Comparison of ENCODE assay signal across 20 cellular contexts in genomic region chr10:113562693-113563092, GRCh38. TPM values are rescaled to one million over a fixed set of nuclear protein-coding genes. Genes with fewer than 3 reads are reported as not detected.
DNase-seq lines count a peak whose midpoint lies in the region; ATAC-seq and TF ChIP-seq lines count a peak whose summit lies in the region.
"Had no signal": no experiment of that assay in that cellular context is flagged by ENCODE, and none has a peak within 500 bp of the region (broad histone marks: within the 10 kb centered on the region; RNA-seq: fewer than 3 reads in every experiment).

No MANE protein-coding gene starts in this region.

- DNase-seq in SK-N-SH, result no peak
- DNase-seq in OCI-LY7 (ENCODE audit: low spot score), result no peak
- DNase-seq in UCSD-AML1 (lab: John Stamatoyannopoulos, UW; ENCODE audit: unreplicated experiment), result no peak
- DNase-seq in brain microvascular endothelial cell, result no peak
- DNase-seq: NCI-H1092, SIG-M5 had no signal

- in situ Hi-C loops in brain microvascular endothelial cell (cut with HindIII; ENCODE audit: low pct_ligation_motif_present, low sequenced_read_pairs), result no loop called here

- H3K36me3 ChIP-seq in SK-N-SH (replicated peaks in 1 of 2; ENCODE audit: control insufficient read depth in 1 of 2, insufficient read depth in 2 of 2, low read length in 1 of 2), result no peaks in the 10 kb centered on the region
- no peaks in the 10 kb centered on the region for H3K36me3 ChIP-seq in OCI-LY7 (ENCODE audit: insufficient read depth, low read length)
- H3K36me3 ChIP-seq in liver (ENCODE audit: control insufficient read depth in 4 of 4, insufficient read depth in 3 of 4, low read depth in 1 of 4, low read length in 3 of 4), result peaks cover under 1 to 7% (median 4%) of the 10 kb centered on the region in 4 donors
- H3K36me3 ChIP-seq in subcutaneous abdominal adipose tissue (ENCODE audit: control insufficient read depth in 5 of 5, insufficient read depth in 5 of 5, low read length in 5 of 5), result no peaks in the 10 kb centered on the region
- H3K36me3 ChIP-seq in brain microvascular endothelial cell (replicated peaks), result no peaks in the 10 kb centered on the region
- H3K36me3 ChIP-seq: left lung, vagina had no signal

- TF ChIP-seq CTCF in SK-N-SH (IDR thresholded peaks at IDR 0.05) (no peak), OCI-LY7 (conservative IDR thresholded peaks at IDR 0.05; ENCODE audit: low read length) (no peak), liver (IDR thresholded peaks at IDR 0.05; ENCODE audit: low read depth, low read length, missing input control) (no peak), brain microvascular endothelial cell (IDR thresholded peaks at IDR 0.05; ENCODE audit: low read depth, low read length, missing control alignments) (no peak)

- H3K9me3 ChIP-seq in SK-N-SH (no peaks in the 10 kb centered on the region), OCI-LY7 (ENCODE audit: low read length) (no peaks in the 10 kb centered on the region), liver (ENCODE audit: control insufficient read depth in 4 of 4, low read length in 3 of 4) (no peaks in the 10 kb centered on the region), subcutaneous abdominal adipose tissue (ENCODE audit: control insufficient read depth in 5 of 5, low read length in 5 of 5) (no peaks in the 10 kb centered on the region)
- H3K9me3 ChIP-seq: left lung, vagina had no signal

- H3K4me2 ChIP-seq in SK-N-SH (no peak overlapping the region), OCI-LY7 (ENCODE audit: low read length) (no peak overlapping the region)

- peak overlapping the region; percentile 60 for H2AFZ ChIP-seq in SK-N-SH (ENCODE audit: low read depth)
- H2AFZ ChIP-seq in OCI-LY7 (ENCODE audit: low read length), result peak overlapping the region; percentile 47; the same call in 1 of the 2 replicates

- H3K79me2 ChIP-seq in SK-N-SH (ENCODE audit: insufficient read depth) (no peaks in the 10 kb centered on the region), OCI-LY7 (ENCODE audit: insufficient read depth, low read depth, low read length) (no peaks in the 10 kb centered on the region)

- no peak overlapping the region for H3K9ac ChIP-seq in SK-N-SH
- H3K9ac ChIP-seq in liver (ENCODE audit: low read depth in 1 of 2, low read length in 2 of 2), result peak overlapping the region in 1 of 2 donors; percentile 24
- peak overlapping the region in 1 of 5 donors; percentile 25 for H3K9ac ChIP-seq in subcutaneous abdominal adipose tissue (ENCODE audit: low read length in 5 of 5)

- TF ChIP-seq RAD21 in SK-N-SH (IDR thresholded peaks at IDR 0.05; ENCODE audit: low read length) (no peak), liver (IDR thresholded peaks at IDR 0.05) (no peak)

- H3F3A ChIP-seq in SK-N-SH (replicated peaks; ENCODE audit: insufficient read depth), result no peaks in the 10 kb centered on the region

- CTCF ChIA-PET in SK-N-SH (lab: Yijun Ruan, JAX) (interaction anchor here (0.6 to 5.3 kb wide), 28 partner anchors 8 to 1090 kb away, joined by 3 to 48 read pairs (median 4); no protein-coding TSS in a partner anchor), OCI-LY7 (lab: Charles Lee; ENCODE audit: unreplicated experiment) (no interaction called here)

- POLR2A ChIA-PET in SK-N-SH (lab: Yijun Ruan, JAX) (no interaction called here), OCI-LY7 (lab: Charles Lee) (no interaction called here)

- H3K4me1 ChIP-seq in SK-N-SH (ENCODE audit: control insufficient read depth in 1 of 2, insufficient read depth in 2 of 2, low read depth in 1 of 2, low read length in 1 of 2), result peaks cover 0 to 4% of the 10 kb centered on the region in 2 experiments; a peak in 2 of 4 replicates
- no peaks in the 10 kb centered on the region for H3K4me1 ChIP-seq in OCI-LY7 (ENCODE audit: insufficient read depth, low read length, poor library complexity, severe bottlenecking)
- H3K4me1 ChIP-seq in liver (ENCODE audit: control insufficient read depth in 4 of 4, insufficient read depth in 4 of 4, low read length in 3 of 4), result peaks cover 15 to 96% (median 86%) of the 10 kb centered on the region in 4 donors
- H3K4me1 ChIP-seq in subcutaneous abdominal adipose tissue (ENCODE audit: control insufficient read depth in 5 of 5, insufficient read depth in 5 of 5, low read length in 5 of 5), result peaks cover 0 to 19% (median 8%) of the 10 kb centered on the region in 5 donors

- H4K20me1 ChIP-seq in SK-N-SH (ENCODE audit: insufficient read depth), result no peaks in the 10 kb centered on the region
- no peaks in the 10 kb centered on the region for H4K20me1 ChIP-seq in OCI-LY7 (ENCODE audit: insufficient read depth, low read length)

- no peaks in the 10 kb centered on the region for H3K27me3 ChIP-seq in SK-N-SH (ENCODE audit: insufficient read depth)
- no peaks in the 10 kb centered on the region for H3K27me3 ChIP-seq in liver (ENCODE audit: control insufficient read depth in 4 of 4, insufficient read depth in 4 of 4, low read length in 3 of 4)
- no peaks in the 10 kb centered on the region for H3K27me3 ChIP-seq in subcutaneous abdominal adipose tissue (ENCODE audit: control insufficient read depth in 5 of 5, insufficient read depth in 4 of 5, low read length in 5 of 5)
- H3K27me3 ChIP-seq in brain microvascular endothelial cell (replicated peaks), result no peaks in the 10 kb centered on the region
- H3K27me3 ChIP-seq: vagina had no signal

- intact Hi-C loops in OCI-LY7 (cut with micrococcal nuclease; ENCODE audit: unreplicated experiment), result loop anchor here (5.0 kb wide), 1 partner anchor 1090 kb away; no protein-coding TSS in a partner anchor

- H3K27ac ChIP-seq in SK-N-SH (ENCODE audit: low read depth in 2 of 2, low read length in 1 of 2) (no peak overlapping the region), OCI-LY7 (ENCODE audit: low read depth, low read length, poor library complexity, severe bottlenecking) (no peak overlapping the region), liver (ENCODE audit: low read depth in 1 of 2, low read length in 2 of 2) (peak overlapping the region; percentile 58 to 72), subcutaneous abdominal adipose tissue (ENCODE audit: low read depth, low read length) (peak overlapping the region; percentile 49), brain microvascular endothelial cell (no peak overlapping the region)
- H3K27ac ChIP-seq: epithelial cell of prostate, left lung, vagina had no signal

- ATAC-seq in SK-N-SH treated with all-trans-retinoic acid at 6 μM for 48 hours (no peak), GM21737 (IDR thresholded peaks at IDR 0.05; ENCODE audit: unreplicated experiment) (no peak)

- H3K9me2 ChIP-seq in SK-N-SH (no peaks in the 10 kb centered on the region), OCI-LY7 (ENCODE audit: insufficient read depth, low read length) (no peaks in the 10 kb centered on the region)

- WGBS in SK-N-SH (ENCODE audit: low lambda C conversion rate), result 94% methylated on average over 6 of the region's 6 CpGs
- 42% methylated on average over 6 of the region's 6 CpGs for WGBS in liver

- BruUV-seq in OCI-LY7 (replicated peaks; lab: Mats Ljungman, UMichigan), result no TSS peak

- H3K4me3 ChIP-seq in SK-N-SH (ENCODE audit: low read depth in 2 of 2, low read length in 1 of 2), result no peak overlapping the region
- no peak overlapping the region for H3K4me3 ChIP-seq in OCI-LY7 (ENCODE audit: low read depth, low read length, poor library complexity, severe bottlenecking)
- H3K4me3 ChIP-seq in liver (ENCODE audit: low read depth in 1 of 3, low read length in 3 of 3), result no peak overlapping the region
- H3K4me3 ChIP-seq in subcutaneous abdominal adipose tissue (ENCODE audit: low read depth in 1 of 5, low read length in 5 of 5), result no peak overlapping the region
- H3K4me3 ChIP-seq in brain microvascular endothelial cell (ENCODE audit: low read depth, low read length), result no peak overlapping the region
- H3K4me3 ChIP-seq: GM12878 had no signal

- TF ChIP-seq EP300 in SK-N-SH (IDR thresholded peaks at IDR 0.05; ENCODE audit: borderline replicate concordance in 1 of 2, low read depth in 1 of 2, low read length in 1 of 2), result no peak

TF ChIP-seq in SK-N-SH, 30 proteins besides CTCF, POLR2A, EP300 and RAD21 (continues in another document):
- TF ChIP-seq SMC3 (IDR thresholded peaks at IDR 0.05; ENCODE audit: low read depth, low read length) (no peak), GATA2 (CRISPR knock-in tag; IDR thresholded peaks at IDR 0.05) (no peak), TCF12 (IDR thresholded peaks at IDR 0.05) (no peak)

TF ChIP-seq in liver, 16 proteins besides CTCF, POLR2A, EP300 and RAD21:
- TF ChIP-seq NR2F2 (IDR thresholded peaks at IDR 0.05) (no peak), HNF4G (IDR thresholded peaks at IDR 0.05) (no peak), EGR1 (IDR thresholded peaks at IDR 0.05; ENCODE audit: low read depth in 2 of 2) (no peak), ZBTB33 (IDR thresholded peaks at IDR 0.05) (no peak), HNF4A (conservative IDR thresholded peaks at IDR 0.05) (no peak), SP1 (IDR thresholded peaks at IDR 0.05) (no peak), FOXA2 (IDR thresholded peaks at IDR 0.05) (no peak), RXRA (IDR thresholded peaks at IDR 0.05) (no peak), GABPA (IDR thresholded peaks at IDR 0.05 in 1 of 2, conservative IDR thresholded peaks at IDR 0.05 in 1 of 2) (no peak), YY1 (IDR thresholded peaks at IDR 0.05) (no peak)

RNA-seq across cellular contexts. Expression of gene HABP2, which starts 9.8 kb away (rescaled TPM):
- polyA plus RNA-seq in SK-N-SH (2012; rRNA removed) (not detected in 2 replicates), liver (100 to 1,000 TPM; 109 to 259 TPM)
- not detected in 2 replicates for polyA plus RNA-seq in SK-N-SH (2012; cell fraction: cytosol; rRNA removed)
- not detected in 2 replicates for polyA plus RNA-seq in SK-N-SH (2012; cell fraction: nucleus; rRNA removed)
- total RNA-seq in OCI-LY7 (2014; rRNA removed; shearing (Covaris generic)), result not detected in 2 replicates
- total RNA-seq in OCI-LY7 (2022) (not detected in 2 replicates), liver (100 to 1,000 TPM; 147 to 247 TPM)
- total RNA-seq: activated CD4-positive, alpha-beta T cell treated with anti-CD3 and anti-CD28 coated beads for 36 hours; activated CD8-positive, alpha-beta memory T cell treated with anti-CD3 and anti-CD28 coated beads for 36 hours; CD4-positive, alpha-beta T cell; dermis microvascular lymphatic vessel endothelial cell; mononuclear cell; neural crest cell; vagina had no signal
- polyA plus RNA-seq: GM12878 had no signal

Comparison
In these comparisons a context has a peak if more than half of its experiments do, and no peak if none do; other contexts are left out.
1. H3K27ac ChIP-seq: peak in liver (2 of 2) and subcutaneous abdominal adipose tissue (single experiment); none in SK-N-SH (0 of 2), OCI-LY7 (single experiment) and brain microvascular endothelial cell (single experiment).
2. RNA of gene HABP2, which starts 9.8 kb away (total RNA-seq): 147 to 247 TPM in liver; not detected in OCI-LY7; every median in the first group is over 100 times any median in the second.